ENCODE assay signal across 8 cellular contexts in genomic region chr6:20202070-20202658, GRCh38. TPM values are rescaled to one million over a fixed set of nuclear protein-coding genes. Genes with fewer than 3 reads are reported as not detected.
DNase-seq lines count a peak whose midpoint lies in the region; ATAC-seq and TF ChIP-seq lines count a peak whose summit lies in the region.

No MANE protein-coding gene starts in this region.

- ATAC-seq in GM19328 (IDR thresholded peaks at IDR 0.05; ENCODE audit: unreplicated experiment) = peak; percentile 78
- ATAC-seq in HG03159 (IDR thresholded peaks at IDR 0.05; ENCODE audit: unreplicated experiment) = peak; percentile 88
- ATAC-seq in foreskin keratinocyte = peak; percentile 82

- H3K9me3 ChIP-seq in CD8-positive, alpha-beta memory T cell (ENCODE audit: low read length) = no peaks in the 10 kb centered on the region

- CTCF ChIA-PET in CD8-positive, alpha-beta memory T cell (lab: Charles Lee) = interaction anchor here (0.6 kb wide), 1 partner anchor 11 kb away, joined by 3 read pairs; no protein-coding TSS in a partner anchor

- H3K4me1 ChIP-seq in CD8-positive, alpha-beta memory T cell (ENCODE audit: insufficient read depth, low read length) = peaks cover 38% of the 10 kb centered on the region
- H3K4me1 ChIP-seq in foreskin keratinocyte = peaks cover 25% of the 10 kb centered on the region

- POLR2A ChIA-PET in CD8-positive, alpha-beta memory T cell (lab: Charles Lee) = interaction anchor here (0.6 to 0.7 kb wide), 2 partner anchors 309 to 696 kb away, joined by 3 to 8 read pairs; no protein-coding TSS in a partner anchor

- H3K27ac Mint-ChIP-seq in CD8-positive, alpha-beta memory T cell = peak overlapping the region in 1 of 8 donors; percentile 45
- H3K27ac Mint-ChIP-seq in nephron progenitor cell = no peak overlapping the region

- peaks cover 52 to 79% (median 73%) of the 10 kb centered on the region in 3 donors for H3K4me1 Mint-ChIP-seq in CD8-positive, alpha-beta memory T cell
- H3K4me1 Mint-ChIP-seq in nephron progenitor cell = peaks cover 72% of the 10 kb centered on the region

- DNase-seq in CD8-positive, alpha-beta memory T cell = no peak
- DNase-seq in RPMI7951 (ENCODE audit: low read depth) = peak; percentile 25
- DNase-seq in foreskin keratinocyte = peak; percentile 38 to 61
- no peak for DNase-seq in coronary artery (ENCODE audit: low spot score)
- no peak for DNase-seq in nephron progenitor cell
- no peak for DNase-seq in NCI-H748 (lab: John Stamatoyannopoulos, UW; ENCODE audit: unreplicated experiment)

- no peak for TF ChIP-seq CTCF in foreskin keratinocyte (conservative IDR thresholded peaks at IDR 0.05)
- no peak for TF ChIP-seq CTCF in coronary artery (IDR thresholded peaks at IDR 0.05)
- TF ChIP-seq CTCF in nephron progenitor cell (IDR thresholded peaks at IDR 0.05) = no peak

- no peak overlapping the region for H3K4me3 ChIP-seq in CD8-positive, alpha-beta memory T cell (ENCODE audit: low read length)
- no peak overlapping the region for H3K4me3 ChIP-seq in coronary artery

- no peaks in the 10 kb centered on the region for H3K27me3 ChIP-seq in CD8-positive, alpha-beta memory T cell (ENCODE audit: insufficient read depth, low read length, poor library complexity, severe bottlenecking)
- H3K27me3 ChIP-seq in foreskin keratinocyte = no peaks in the 10 kb centered on the region

- H3K36me3 Mint-ChIP-seq in CD8-positive, alpha-beta memory T cell = peaks cover 4 to 12% (median 6%) of the 10 kb centered on the region in 3 donors
- no peaks in the 10 kb centered on the region for H3K36me3 Mint-ChIP-seq in nephron progenitor cell (ENCODE audit: low read depth)

- H3K9me3 Mint-ChIP-seq in CD8-positive, alpha-beta memory T cell = no peaks in the 10 kb centered on the region
- H3K9me3 Mint-ChIP-seq in nephron progenitor cell = no peaks in the 10 kb centered on the region

- peak overlapping the region; percentile 45 for H3K27ac ChIP-seq in CD8-positive, alpha-beta memory T cell (ENCODE audit: low read depth, low read length)
- H3K27ac ChIP-seq in foreskin keratinocyte (peak overlapping the region; percentile 67), coronary artery (no peak overlapping the region)

- no peaks in the 10 kb centered on the region for H3K27me3 Mint-ChIP-seq in CD8-positive, alpha-beta memory T cell
- peaks cover 6% of the 10 kb centered on the region for H3K27me3 Mint-ChIP-seq in nephron progenitor cell (ENCODE audit: low read depth, poor library complexity)

- no peaks in the 10 kb centered on the region for H3K36me3 ChIP-seq in CD8-positive, alpha-beta memory T cell (ENCODE audit: insufficient read depth, low read length)

- no peak overlapping the region for H3K4me3 Mint-ChIP-seq in CD8-positive, alpha-beta memory T cell
- no peak overlapping the region for H3K4me3 Mint-ChIP-seq in nephron progenitor cell

RNA-seq across cellular contexts. Expression of gene MBOAT1, which starts 10.1 kb away (rescaled TPM):
- 10 to 100 TPM; 11.6 to 12.5 TPM for total RNA-seq in CD8-positive, alpha-beta memory T cell
- polyA plus RNA-seq in CD8-positive, alpha-beta memory T cell = 3.2 TPM
- 18.3 and 20.5 TPM in 2 replicates for total RNA-seq in RPMI7951 (2014; rRNA removed; shearing (Covaris generic))
- 11.2 and 13.8 TPM in 2 replicates for total RNA-seq in foreskin keratinocyte
- polyA plus RNA-seq in foreskin keratinocyte = 2.0 and 2.3 TPM in 2 replicates

Comparison
In these comparisons a context has a peak if more than half of its experiments do, and no peak if none do; other contexts are left out.
1. DNase-seq: peak in RPMI7951 (single experiment) and foreskin keratinocyte (2 of 2); none in CD8-positive, alpha-beta memory T cell (0 of 5), coronary artery (single experiment), nephron progenitor cell (single experiment) and NCI-H748 (single experiment).
2. H3K27ac ChIP-seq: peak in CD8-positive, alpha-beta memory T cell (single experiment) and foreskin keratinocyte (single experiment); none in coronary artery (0 of 2).
3. Peak in every context shown above with its lines, with median percentiles within 50 percentile points of each other: ATAC-seq.